In the genomic region with DNA sequence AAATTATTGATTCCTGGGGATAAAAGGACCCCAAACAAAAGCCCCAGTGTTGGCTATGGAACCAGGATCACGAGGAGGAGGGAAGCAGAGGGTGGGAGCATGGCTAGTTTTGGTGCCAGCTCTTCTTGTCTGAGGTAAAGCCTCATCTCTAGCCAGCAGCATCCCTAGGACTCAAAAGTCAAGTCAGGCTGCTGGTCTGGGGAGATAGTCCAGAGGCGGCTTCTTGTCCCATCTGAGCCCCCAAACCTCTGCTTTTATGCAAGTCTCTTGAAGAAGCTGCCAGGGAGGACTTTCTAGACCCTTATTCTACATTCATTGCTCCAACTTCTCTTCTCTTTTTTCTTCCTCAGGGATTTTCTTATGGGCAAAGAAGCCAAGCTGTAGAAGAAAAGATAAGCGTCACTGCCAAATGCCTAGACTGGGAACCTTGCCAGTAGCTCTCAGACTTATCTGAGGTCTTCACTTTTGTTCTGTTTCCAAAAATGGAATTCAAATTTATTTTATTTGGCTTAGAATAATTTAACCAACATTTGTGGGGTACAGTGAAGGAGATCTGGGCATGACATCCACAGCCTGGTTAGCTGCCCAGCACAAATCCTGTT, we compare ENCODE assay signal across 9 cellular contexts. TPM values are rescaled to one million over a fixed set of nuclear protein-coding genes. Genes with fewer than 3 reads are reported as not detected.
A peak's percentile ranks its signal among the peaks of the same experiment; 100 is the strongest.
DNase-seq lines count a peak whose midpoint lies in the region; ATAC-seq, FAIRE-seq and TF ChIP-seq lines count a peak whose summit lies in the region.
"Had no signal": no experiment of that assay in that cellular context is flagged by ENCODE, and none has a peak within 500 bp of the region (broad histone marks: within the 10 kb centered on the region; RNA-seq: fewer than 3 reads in every experiment).

No MANE protein-coding gene starts in this region.

- peak overlapping the region; percentile 38; the same call in 1 of the 2 replicates for H2AFZ ChIP-seq in KMS-11 (ENCODE audit: low read depth)

- H3K79me2 ChIP-seq in KMS-11 (ENCODE audit: insufficient read depth, low read depth) = no peaks in the 10 kb centered on the region

- H3K27ac ChIP-seq in KMS-11 (no peak overlapping the region), body of pancreas (peak overlapping the region; percentile 86 to 95 (median 92)), testis (peak overlapping the region; percentile 80 to 88)
- H3K27ac ChIP-seq in CD8-positive, alpha-beta T cell (ENCODE audit: low read depth, low read length) = no peak overlapping the region

- H3K4me3 ChIP-seq in KMS-11 (IDR thresholded peaks at IDR 0.05; ENCODE audit: insufficient read depth, low read depth, low read length) (no peak overlapping the region), body of pancreas (no peak overlapping the region), testis (no peak overlapping the region)
- H3K4me3 ChIP-seq in CD8-positive, alpha-beta T cell (ENCODE audit: low read depth, low read length) = no peak overlapping the region

- no peaks in the 10 kb centered on the region for H4K20me1 ChIP-seq in KMS-11 (ENCODE audit: insufficient read depth)

- POLR2A ChIA-PET in CD8-positive, alpha-beta T cell (lab: Charles Lee) = interaction anchor here (1.7 kb wide), 1 partner anchor 34 kb away, joined by 7 read pairs; a partner anchor contains a TSS

- no peaks in the 10 kb centered on the region for H3K9me3 ChIP-seq in body of pancreas
- H3K9me3 ChIP-seq in testis = no peaks in the 10 kb centered on the region
- no peaks in the 10 kb centered on the region for H3K9me3 ChIP-seq in CD8-positive, alpha-beta T cell (ENCODE audit: low read length)

- no peak overlapping the region for H3K4me2 ChIP-seq in KMS-11

- H3K4me3 Mint-ChIP-seq in CD8-positive, alpha-beta T cell = no peak overlapping the region
- H3K4me3 Mint-ChIP-seq: stimulated activated naive B cell treated with anti-CD40 and anti-IgM and Interleukin-4, amounts not matched to agents 10 μg/mL and 1 μg/mL and 100 μg/mL, for 72 hours had no signal

- DNase-seq in body of pancreas (peak; percentile 50 to 75 (median 68)), testis (peak; percentile 74), LoVo (ENCODE audit: low spot score) (no peak)
- no peak for DNase-seq in CD8-positive, alpha-beta T cell

- H3K36me3 ChIP-seq in KMS-11 (ENCODE audit: insufficient read depth) (no peaks in the 10 kb centered on the region), body of pancreas (replicated peaks in 1 of 2; ENCODE audit: insufficient read depth in 1 of 2, low read depth in 2 of 2) (no peaks in the 10 kb centered on the region), testis (ENCODE audit: low read depth, missing control alignments) (no peaks in the 10 kb centered on the region)
- H3K36me3 ChIP-seq in CD8-positive, alpha-beta T cell (ENCODE audit: insufficient read depth, low read length) = no peaks in the 10 kb centered on the region

- no peak for ATAC-seq in body of pancreas
- no peak for ATAC-seq in HG03565 (IDR thresholded peaks at IDR 0.05; ENCODE audit: unreplicated experiment)
- ATAC-seq in HG02981 (IDR thresholded peaks at IDR 0.05; ENCODE audit: unreplicated experiment) = no peak
- no peak for ATAC-seq in CD8-positive, alpha-beta T cell

- H3K36me3 Mint-ChIP-seq in CD8-positive, alpha-beta T cell = peaks cover 1% of the 10 kb centered on the region

- H3K9ac ChIP-seq in KMS-11 = no peak overlapping the region

- intact Hi-C loops in body of pancreas (cut with DNase I) = no loop called here
- intact Hi-C loops in testis (cut with DNase I; ENCODE audit: low total_unique reads) = no loop called here
- intact Hi-C loops in CD8-positive, alpha-beta T cell (cut with DNase I, micrococcal nuclease) = loop anchor here in 1 of 2 experiments (1.0 kb wide), 1 partner anchor 121 kb away; no protein-coding TSS in a partner anchor

- H3K27me3 ChIP-seq in KMS-11 (ENCODE audit: insufficient read depth, low read depth) (no peaks in the 10 kb centered on the region), body of pancreas (no peaks in the 10 kb centered on the region), testis (no peaks in the 10 kb centered on the region)
- no peaks in the 10 kb centered on the region for H3K27me3 ChIP-seq in CD8-positive, alpha-beta T cell (ENCODE audit: insufficient read depth, low read length)

- H3K27me3 Mint-ChIP-seq in CD8-positive, alpha-beta T cell (ENCODE audit: low read depth) = no peaks in the 10 kb centered on the region
- H3K27me3 Mint-ChIP-seq: stimulated activated naive B cell treated with anti-CD40 and anti-IgM and Interleukin-4, amounts not matched to agents 10 μg/mL and 1 μg/mL and 100 μg/mL, for 72 hours had no signal

- no peak for TF ChIP-seq POLR2A in body of pancreas (IDR thresholded peaks at IDR 0.05)
- TF ChIP-seq POLR2A in testis (IDR thresholded peaks at IDR 0.05) = no peak

- peak; percentile 49 for FAIRE-seq in islet of Langerhans (lab: Jason Lieb, UNC)

- no peaks in the 10 kb centered on the region for H3K4me1 Mint-ChIP-seq in CD8-positive, alpha-beta T cell (ENCODE audit: low read depth)
- H3K4me1 Mint-ChIP-seq: stimulated activated naive B cell treated with anti-CD40 and anti-IgM and Interleukin-4, amounts not matched to agents 10 μg/mL and 1 μg/mL and 100 μg/mL, for 72 hours had no signal

- no peaks in the 10 kb centered on the region for H3K9me3 Mint-ChIP-seq in CD8-positive, alpha-beta T cell
- H3K9me3 Mint-ChIP-seq: stimulated activated naive B cell treated with anti-CD40 and anti-IgM and Interleukin-4, amounts not matched to agents 10 μg/mL and 1 μg/mL and 100 μg/mL, for 72 hours had no signal

- CTCF ChIA-PET in CD8-positive, alpha-beta T cell (lab: Charles Lee) = interaction anchor here (0.7 to 3.3 kb wide), 27 partner anchors 9 to 129 kb away, joined by 3 to 29 read pairs (median 4); a partner anchor contains a TSS

- H3K27ac Mint-ChIP-seq in CD8-positive, alpha-beta T cell = no peak overlapping the region
- H3K27ac Mint-ChIP-seq: stimulated activated naive B cell treated with anti-CD40 and anti-IgM and Interleukin-4, amounts not matched to agents 10 μg/mL and 1 μg/mL and 100 μg/mL, for 72 hours had no signal

- H3K4me1 ChIP-seq in KMS-11 (ENCODE audit: low read depth, poor library complexity, severe bottlenecking) (peaks cover 9% of the 10 kb centered on the region), body of pancreas (peaks cover 25% of the 10 kb centered on the region), testis (peaks cover 24% of the 10 kb centered on the region)
- H3K4me1 ChIP-seq in CD8-positive, alpha-beta T cell (ENCODE audit: insufficient read depth, low read length) = no peaks in the 10 kb centered on the region

- WGBS in body of pancreas, 2 donors = 29 to 30% methylated on average over 3 of the region's 3 CpGs
- 43 to 55% methylated on average over 3 of the region's 3 CpGs for WGBS in testis, 2 donors

- no peak for TF ChIP-seq CTCF in KMS-11 (conservative IDR thresholded peaks at IDR 0.05; ENCODE audit: low read depth, low read length)
- no peak for TF ChIP-seq CTCF in body of pancreas (IDR thresholded peaks at IDR 0.05)
- TF ChIP-seq CTCF in testis (IDR thresholded peaks at IDR 0.05) = no peak
- no peak for TF ChIP-seq CTCF in CD8-positive, alpha-beta T cell (IDR thresholded peaks at IDR 0.05)

RNA-seq across cellular contexts. Expression of a gene that starts 6.9 kb away (rescaled TPM):
- total RNA-seq in body of pancreas (1 to 10 TPM in 1 of 2 donors, under 1 TPM in 1; 0.26 to 1.3 TPM), testis (1 to 10 TPM; 1.3 to 1.7 TPM)
- polyA plus RNA-seq in testis (ENCODE audit: insufficient read depth, low read depth, low replicate concordance) = 3.3 TPM
- total RNA-seq in CD8-positive, alpha-beta T cell = not detected

RNA-seq across cellular contexts. Expression of a gene that starts 17.3 kb away (rescaled TPM):
- total RNA-seq in body of pancreas (1 to 10 TPM; 4.0 to 5.7 TPM), testis (1 to 10 TPM; 4.3 to 6.3 TPM)
- 3.4 TPM for polyA plus RNA-seq in testis (ENCODE audit: insufficient read depth, low read depth, low replicate concordance)
- total RNA-seq in CD8-positive, alpha-beta T cell = 1 to 10 TPM in 1 of 2 experiments, under 1 TPM in 1; 0.53 to 1.1 TPM

RNA-seq across cellular contexts. Expression of a gene that starts 25.9 kb away (rescaled TPM):
- total RNA-seq in body of pancreas = 10 to 100 TPM; 10.5 to 11.4 TPM
- total RNA-seq in testis = 10 to 100 TPM; 42.1 to 42.7 TPM
- 54.8 TPM for polyA plus RNA-seq in testis (ENCODE audit: insufficient read depth, low read depth, low replicate concordance)
- 10 to 100 TPM; 11.8 TPM for total RNA-seq in CD8-positive, alpha-beta T cell

RNA-seq across cellular contexts. Expression of a gene that starts 33.7 kb away (rescaled TPM):
- total RNA-seq in body of pancreas (10 to 100 TPM; 14.2 to 17.6 TPM), testis (10 to 100 TPM; 39.8 to 40.1 TPM)
- polyA plus RNA-seq in testis (ENCODE audit: insufficient read depth, low read depth, low replicate concordance) = 30.9 TPM
- 10 to 100 TPM; 16.3 to 16.6 TPM for total RNA-seq in CD8-positive, alpha-beta T cell

RNA-seq across cellular contexts. Expression of a gene that starts 34.7 kb away (rescaled TPM):
- total RNA-seq in body of pancreas (10 to 100 TPM; 47.2 to 70.2 TPM), testis (100 to 1,000 TPM; 158 to 174 TPM)
- polyA plus RNA-seq in testis (ENCODE audit: insufficient read depth, low read depth, low replicate concordance) = 123 TPM
- 100 to 1,000 TPM; 180 to 187 TPM for total RNA-seq in CD8-positive, alpha-beta T cell

Comparison
In these comparisons a context has a peak if more than half of its experiments do, and no peak if none do; other contexts are left out.
1. H3K27ac ChIP-seq: peak in body of pancreas (4 of 4) and testis (2 of 2); none in KMS-11 (single experiment) and CD8-positive, alpha-beta T cell (single experiment).
2. DNase-seq: peak in body of pancreas (4 of 4) and testis (single experiment); none in LoVo (single experiment) and CD8-positive, alpha-beta T cell (0 of 7).